In genomic region chr15:63436872-63437375, GRCh38 we compare ENCODE assay signal across 8 cellular contexts. TPM values are rescaled to one million over a fixed set of nuclear protein-coding genes. Genes with fewer than 3 reads are reported as not detected.
DNase-seq lines count a peak whose midpoint lies in the region; ATAC-seq and TF ChIP-seq lines count a peak whose summit lies in the region.

No MANE protein-coding gene starts in this region.

- H3K4me1 Mint-ChIP-seq in activated T-helper 2 cell treated with anti-CD3 and anti-CD28 coated beads, Interferon-gamma antibody, Interleukin-2, Interleukin-4, amounts not matched to agents 10 μg/mL and 5 μg/mL and 100 μg/mL, durations not matched to agents 14 hours and 24 hours and 36 hours (ENCODE audit: low read depth) = peaks cover 28% of the 10 kb centered on the region

- H3K9me3 Mint-ChIP-seq in activated T-helper 2 cell treated with anti-CD3 and anti-CD28 coated beads, Interferon-gamma antibody, Interleukin-2, Interleukin-4, amounts not matched to agents 10 μg/mL and 5 μg/mL and 100 μg/mL, durations not matched to agents 14 hours and 24 hours and 36 hours = no peaks in the 10 kb centered on the region

- no peak for ATAC-seq in GM18873 (IDR thresholded peaks at IDR 0.05; ENCODE audit: low FRiP score, unreplicated experiment)

- H3K4me3 Mint-ChIP-seq in activated T-helper 2 cell treated with anti-CD3 and anti-CD28 coated beads, Interferon-gamma antibody, Interleukin-2, Interleukin-4, amounts not matched to agents 10 μg/mL and 5 μg/mL and 100 μg/mL, durations not matched to agents 14 hours and 24 hours and 36 hours (ENCODE audit: low read depth) = no peak overlapping the region

- in situ Hi-C loops in KBM-7 (cut with MboI; ENCODE audit: low pct_unique_long_range_greater_than_20kb, low sequenced_read_pairs) = no loop called here

- DNase-seq in AG09319 (ENCODE audit: extremely low read depth, low read depth) (peak; percentile 37), KBM-7 (peak; percentile 90), RPMI8226 (peak; percentile 77), fibroblast of the conjunctiva (ENCODE audit: low read depth) (peak; percentile 61), occipital lobe (lab: John Stamatoyannopoulos, UW) (peak; percentile 47), stromal cell of bone marrow (ENCODE audit: low read depth) (peak; percentile 72)
- peak; percentile 69 for DNase-seq in activated T-helper 2 cell treated with anti-CD3 and anti-CD28 coated beads, Interferon-gamma antibody, Interleukin-2, Interleukin-4, amounts not matched to agents 10 μg/mL and 5 μg/mL and 100 μg/mL, durations not matched to agents 14 hours and 24 hours and 36 hours (ENCODE audit: low spot score)

- H3K27ac Mint-ChIP-seq in activated T-helper 2 cell treated with anti-CD3 and anti-CD28 coated beads, Interferon-gamma antibody, Interleukin-2, Interleukin-4, amounts not matched to agents 10 μg/mL and 5 μg/mL and 100 μg/mL, durations not matched to agents 14 hours and 24 hours and 36 hours = peak overlapping the region; percentile 76

- H3K27me3 Mint-ChIP-seq in activated T-helper 2 cell treated with anti-CD3 and anti-CD28 coated beads, Interferon-gamma antibody, Interleukin-2, Interleukin-4, amounts not matched to agents 10 μg/mL and 5 μg/mL and 100 μg/mL, durations not matched to agents 14 hours and 24 hours and 36 hours (ENCODE audit: low read depth) = peaks cover 3% of the 10 kb centered on the region

- intact Hi-C loops in activated T-helper 2 cell treated with anti-CD3 and anti-CD28 coated beads, Interferon-gamma antibody, Interleukin-2, Interleukin-4, amounts not matched to agents 10 μg/mL and 5 μg/mL and 100 μg/mL, durations not matched to agents 14 hours and 24 hours and 36 hours (cut with micrococcal nuclease) = no loop called here

- TF ChIP-seq CTCF in AG09319 (IDR thresholded peaks at IDR 0.05; ENCODE audit: low read depth, low read length) = no peak; the same call in none of the 2 replicates

- H3K36me3 Mint-ChIP-seq in activated T-helper 2 cell treated with anti-CD3 and anti-CD28 coated beads, Interferon-gamma antibody, Interleukin-2, Interleukin-4, amounts not matched to agents 10 μg/mL and 5 μg/mL and 100 μg/mL, durations not matched to agents 14 hours and 24 hours and 36 hours (ENCODE audit: low read depth) = no peaks in the 10 kb centered on the region

RNA-seq across cellular contexts. Expression of gene CA12, which starts 55.3 kb away (rescaled TPM):
- 0.46 TPM in 2 replicates for total RNA-seq in activated T-helper 2 cell treated with anti-CD3 and anti-CD28 coated beads, Interferon-gamma antibody, Interleukin-2, Interleukin-4, amounts not matched to agents 10 μg/mL and 5 μg/mL and 100 μg/mL, durations not matched to agents 14 hours and 24 hours and 36 hours
- total RNA-seq in occipital lobe = 8.7 TPM

Comparison
In these comparisons a context has a peak if more than half of its experiments do, and no peak if none do; other contexts are left out.
1. DNase-seq: peak in every context shown above with its lines; median percentile 90 in KBM-7; 77 in RPMI8226; 72 in stromal cell of bone marrow; 69 in activated T-helper 2 cell treated with anti-CD3 and anti-CD28 coated beads, Interferon-gamma antibody, Interleukin-2, Interleukin-4, amounts not matched to agents 10 μg/mL and 5 μg/mL and 100 μg/mL, durations not matched to agents 14 hours and 24 hours and 36 hours; 61 in fibroblast of the conjunctiva; 47 in occipital lobe; 37 in AG09319.